ENCODE assay signal across 1 cellular context in the genomic region with DNA sequence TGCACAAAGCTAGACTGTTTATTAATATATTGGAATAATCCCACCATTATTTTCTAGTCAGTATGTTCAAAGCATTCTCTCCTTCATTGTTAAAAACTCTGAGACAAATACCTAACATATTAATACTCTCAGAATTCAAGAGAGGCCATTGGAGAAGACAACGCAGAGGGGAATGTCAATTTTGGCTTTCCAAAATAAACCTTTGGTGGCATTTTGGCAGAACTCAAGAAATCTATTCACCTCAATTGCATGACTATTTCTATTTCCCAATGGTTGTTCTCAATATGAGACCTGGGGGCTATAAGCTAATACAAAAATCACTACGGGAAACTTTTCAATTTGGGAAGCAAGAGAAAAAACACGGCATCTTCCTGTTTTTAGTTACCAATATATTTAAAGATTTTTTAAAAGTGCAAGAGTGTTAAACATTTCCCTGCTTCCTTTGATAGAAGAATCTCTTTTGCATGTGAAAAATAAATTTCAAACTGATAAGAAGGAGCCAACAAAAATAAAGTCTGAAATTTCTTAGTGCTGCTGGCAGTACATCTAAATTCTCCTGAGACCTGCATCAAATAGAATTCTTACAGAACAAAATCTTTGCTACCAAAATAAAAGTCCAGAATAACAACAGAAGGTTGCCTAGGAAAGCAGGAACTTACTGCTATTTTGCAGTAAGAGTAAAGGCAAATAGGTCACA.
TF ChIP-seq lines count a peak whose summit lies in the region.

No MANE protein-coding gene starts in this region.

TF ChIP-seq in endothelial cell of umbilical vein, 7 proteins besides CTCF, POLR2A, EP300 and RAD21:
- no peak for TF ChIP-seq MYC (IDR thresholded peaks at IDR 0.05; ENCODE audit: low read depth, low read length)
- no peak for TF ChIP-seq JUN (IDR thresholded peaks at IDR 0.05; ENCODE audit: borderline replicate concordance, insufficient read depth, insufficient read length, low read depth)
- no peak for TF ChIP-seq POLR2AphosphoS5 (IDR thresholded peaks at IDR 0.05; ENCODE audit: insufficient read depth, low read depth, low read length)
- no peak for TF ChIP-seq FOS (IDR thresholded peaks at IDR 0.05; ENCODE audit: borderline replicate concordance, insufficient read depth, low read length)
- TF ChIP-seq EZH2 (IDR thresholded peaks at IDR 0.05; ENCODE audit: borderline replicate concordance, low read depth, low read length, severe bottlenecking): no peak
- TF ChIP-seq, protein P1, sequence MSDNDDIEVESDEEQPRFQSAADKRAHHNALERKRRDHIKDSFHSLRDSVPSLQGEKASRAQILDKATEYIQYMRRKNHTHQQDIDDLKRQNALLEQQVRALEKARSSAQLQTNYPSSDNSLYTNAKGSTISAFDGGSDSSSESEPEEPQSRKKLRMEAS (IDR thresholded peaks at IDR 0.05; ENCODE audit: insufficient read depth, insufficient read length): no peak
- no peak for TF ChIP-seq GATA2 (IDR thresholded peaks at IDR 0.05; ENCODE audit: insufficient read depth, insufficient read length, low read depth, low read length)
